In genomic region chr5:147913786-147914185, GRCh38 we compare ENCODE assay signal across 32 cellular contexts. TPM values are rescaled to one million over a fixed set of nuclear protein-coding genes. Genes with fewer than 3 reads are reported as not detected.
"Had no signal": no experiment of that assay in that cellular context is flagged by ENCODE, and none has a peak within 500 bp of the region (broad histone marks: within the 10 kb centered on the region; RNA-seq: fewer than 3 reads in every experiment).

No MANE protein-coding gene starts in this region.

- H3K36me3 ChIP-seq: heart right ventricle, left lung, lower lobe of right lung, neural progenitor cell, transverse colon had no signal

- H3K27ac ChIP-seq: heart right ventricle, left lung, lower lobe of right lung, neural progenitor cell, parathyroid adenoma, psoas muscle, transverse colon had no signal

- FAIRE-seq: endometrium had no signal

- H3K9ac ChIP-seq: neural progenitor cell, parathyroid adenoma had no signal

- H3K4me1 ChIP-seq: left lung, lower lobe of right lung, neural progenitor cell, parathyroid adenoma, psoas muscle, transverse colon had no signal

- H3K4me2 ChIP-seq: neural progenitor cell had no signal

- DNase-seq: activated CD4-positive, alpha-beta memory T cell treated with anti-CD3 and anti-CD28 coated beads, Interleukin-2, amount 10 ng/mL, durations not matched to agents 7 days and 5 days; activated CD4-positive, alpha-beta T cell treated with anti-CD3 and anti-CD28 coated beads for 1 hour; activated CD4-positive, alpha-beta T cell treated with anti-CD3 and anti-CD28 coated beads, Interleukin-2, amount 10 ng/mL, durations not matched to agents 7 days and 5 days; activated CD8-positive, alpha-beta memory T cell treated with anti-CD3 and anti-CD28 coated beads, Interleukin-2, amount 50 U/mL, for 48 hours; activated gamma-delta T cell; activated naive CD4-positive, alpha-beta T cell treated with anti-CD3 and anti-CD28 coated beads, Interleukin-2, amount 10 ng/mL, durations not matched to agents 7 days and 5 days; activated naive CD8-positive, alpha-beta T cell treated with anti-CD3 and anti-CD28 coated beads, Interleukin-2, amount 10 ng/mL, durations not matched to agents 7 days and 5 days; activated T-cell treated with anti-CD3 and anti-CD28 coated beads, Interleukin-2, amount 50 U/mL, for 24 hours; amniotic stem cell; effector CD4-positive, alpha-beta T cell; foreskin fibroblast; heart right ventricle; left lung; lower lobe of right lung; mesendoderm; natural killer cell; occipital lobe; psoas muscle; stimulated activated CD4-positive, alpha-beta T cell treated with anti-CD3 and anti-CD28 coated beads, Interleukin-15, amount 100 ng/mL, for 24 hours; stimulated activated CD4-positive, alpha-beta T cell treated with anti-CD3 and anti-CD28 coated beads, Interleukin-2, amount 100 ng/mL, for 24 hours; stimulated activated naive CD4-positive, alpha-beta T cell; T-helper 2 cell; transverse colon had no signal

- H3K9me3 ChIP-seq: heart right ventricle, left lung, lower lobe of right lung, psoas muscle, transverse colon had no signal

- H3K27me3 ChIP-seq: heart right ventricle, left lung, neural progenitor cell, transverse colon had no signal

- H2AFZ ChIP-seq: neural progenitor cell, parathyroid adenoma had no signal

- H3K4me3 ChIP-seq: heart right ventricle, left lung, lower lobe of right lung, neural progenitor cell, psoas muscle, transverse colon had no signal

- H3K79me2 ChIP-seq: parathyroid adenoma had no signal

RNA-seq across cellular contexts. Expression of gene C5orf46, which starts 7.4 kb away (rescaled TPM):
- total RNA-seq: activated CD4-positive, alpha-beta memory T cell treated with anti-CD3 and anti-CD28 coated beads, Interleukin-2, amount 10 ng/mL, durations not matched to agents 7 days and 5 days; activated CD4-positive, alpha-beta T cell treated with anti-CD3 and anti-CD28 coated beads, Interleukin-2, amount 10 ng/mL, durations not matched to agents 7 days and 5 days; activated naive CD8-positive, alpha-beta T cell treated with anti-CD3 and anti-CD28 coated beads, Interleukin-2, amount 10 ng/mL, durations not matched to agents 7 days and 5 days; glomerular endothelial cell; left lung; lower lobe of right lung; mononuclear cell; natural killer cell; occipital lobe; psoas muscle; temporal lobe; transverse colon; WTC11 had no signal
- polyA plus RNA-seq: esophagus, psoas muscle, urinary bladder had no signal

RNA-seq across cellular contexts. Expression of gene SCGB3A2, which starts 35.3 kb away (rescaled TPM):
- total RNA-seq: activated CD4-positive, alpha-beta memory T cell treated with anti-CD3 and anti-CD28 coated beads, Interleukin-2, amount 10 ng/mL, durations not matched to agents 7 days and 5 days; activated CD4-positive, alpha-beta T cell treated with anti-CD3 and anti-CD28 coated beads, Interleukin-2, amount 10 ng/mL, durations not matched to agents 7 days and 5 days; activated naive CD8-positive, alpha-beta T cell treated with anti-CD3 and anti-CD28 coated beads, Interleukin-2, amount 10 ng/mL, durations not matched to agents 7 days and 5 days; glomerular endothelial cell; heart right ventricle; mononuclear cell; occipital lobe; psoas muscle; temporal lobe; transverse colon; urinary bladder had no signal
- polyA plus RNA-seq: urinary bladder had no signal
